ENCODE assay signal across 8 cellular contexts in genomic region chr2:17518212-17519154, GRCh38. TPM values are rescaled to one million over a fixed set of nuclear protein-coding genes. Genes with fewer than 3 reads are reported as not detected.
DNase-seq lines count a peak whose midpoint lies in the region; ATAC-seq and TF ChIP-seq lines count a peak whose summit lies in the region.

Gene RAD51AP2, minus strand, starts transcription at chr2:17518440. Its CDS starts 25 bp downstream, at chr2:17518415.

- H3K4me1 ChIP-seq in mesodermal cell (ENCODE audit: control insufficient read depth, insufficient read depth, low read length, poor library complexity, severe bottlenecking), result no peaks in the 10 kb centered on the region
- H3K4me1 ChIP-seq in thymus (ENCODE audit: control insufficient read depth, insufficient read depth, low read length), result no peaks in the 10 kb centered on the region

- H3K27ac ChIP-seq in mesodermal cell (ENCODE audit: low read depth, low read length, severe bottlenecking) (peak within 1 kb of the TSS; percentile 69), thymus (ENCODE audit: low read depth) (no peak within 1 kb of the TSS)

- DNase-seq in GM10266 (ENCODE audit: extremely low spot score) (peak; percentile 80), SHP77 (lab: John Stamatoyannopoulos, UW) (peak; percentile 18 to 76), epidermal melanocyte (ENCODE audit: insufficient read length, low spot score) (peak; percentile 34), SW 1271 (lab: John Stamatoyannopoulos, UW) (no peak)

- ATAC-seq in GM21390 (IDR thresholded peaks at IDR 0.05; ENCODE audit: unreplicated experiment) (peak; percentile 80), HG03565 (IDR thresholded peaks at IDR 0.05; ENCODE audit: unreplicated experiment) (peak; percentile 67)

- H3K4me3 ChIP-seq in mesodermal cell (ENCODE audit: extremely low read depth, insufficient read depth, low read length, poor library complexity, severe bottlenecking), result peak within 1 kb of the TSS; percentile 45
- peak within 1 kb of the TSS; percentile 16 for H3K4me3 ChIP-seq in thymus (ENCODE audit: low read length)

- no peaks in the 10 kb centered on the region for H3K36me3 ChIP-seq in mesodermal cell (ENCODE audit: control insufficient read depth, insufficient read depth, low read length)
- no peaks in the 10 kb centered on the region for H3K36me3 ChIP-seq in thymus (ENCODE audit: control insufficient read depth, insufficient read depth)

- no peak for TF ChIP-seq CTCF in GM10266 (IDR thresholded peaks at IDR 0.05; ENCODE audit: control insufficient read depth, insufficient read depth, low read depth, missing control alignments)

- 3 to 4% methylated on average over 15 to 17 of the region's 38 CpGs for WGBS in mesodermal cell (ENCODE audit: insufficient coverage in 2 of 2), 2 experiments
- WGBS in thymus, result 6% methylated on average over 38 of the region's 38 CpGs

- H3K27me3 ChIP-seq in thymus (ENCODE audit: control insufficient read depth, insufficient read depth), result no peaks in the 10 kb centered on the region

- H3K9me3 ChIP-seq in mesodermal cell (ENCODE audit: control insufficient read depth, low read length), result no peaks in the 10 kb centered on the region
- no peaks in the 10 kb centered on the region for H3K9me3 ChIP-seq in thymus (ENCODE audit: control insufficient read depth)

RNA-seq across cellular contexts. Expression of gene RAD51AP2, which starts in this region (rescaled TPM):
- polyA plus RNA-seq in mesodermal cell (2013, experiment 1 of 2), result 0.11 TPM
- polyA plus RNA-seq in mesodermal cell (2013, experiment 2 of 2), result 0.25 TPM
- polyA plus RNA-seq in thymus, result 0.18 TPM

Comparison
In these comparisons a context has a peak if more than half of its experiments do, and no peak if none do; other contexts are left out.
1. DNase-seq: peak in GM10266 (single experiment), SHP77 (2 of 2) and epidermal melanocyte (single experiment); none in SW 1271 (0 of 2).